ENCODE assay signal across 9 cellular contexts in the genomic region with DNA sequence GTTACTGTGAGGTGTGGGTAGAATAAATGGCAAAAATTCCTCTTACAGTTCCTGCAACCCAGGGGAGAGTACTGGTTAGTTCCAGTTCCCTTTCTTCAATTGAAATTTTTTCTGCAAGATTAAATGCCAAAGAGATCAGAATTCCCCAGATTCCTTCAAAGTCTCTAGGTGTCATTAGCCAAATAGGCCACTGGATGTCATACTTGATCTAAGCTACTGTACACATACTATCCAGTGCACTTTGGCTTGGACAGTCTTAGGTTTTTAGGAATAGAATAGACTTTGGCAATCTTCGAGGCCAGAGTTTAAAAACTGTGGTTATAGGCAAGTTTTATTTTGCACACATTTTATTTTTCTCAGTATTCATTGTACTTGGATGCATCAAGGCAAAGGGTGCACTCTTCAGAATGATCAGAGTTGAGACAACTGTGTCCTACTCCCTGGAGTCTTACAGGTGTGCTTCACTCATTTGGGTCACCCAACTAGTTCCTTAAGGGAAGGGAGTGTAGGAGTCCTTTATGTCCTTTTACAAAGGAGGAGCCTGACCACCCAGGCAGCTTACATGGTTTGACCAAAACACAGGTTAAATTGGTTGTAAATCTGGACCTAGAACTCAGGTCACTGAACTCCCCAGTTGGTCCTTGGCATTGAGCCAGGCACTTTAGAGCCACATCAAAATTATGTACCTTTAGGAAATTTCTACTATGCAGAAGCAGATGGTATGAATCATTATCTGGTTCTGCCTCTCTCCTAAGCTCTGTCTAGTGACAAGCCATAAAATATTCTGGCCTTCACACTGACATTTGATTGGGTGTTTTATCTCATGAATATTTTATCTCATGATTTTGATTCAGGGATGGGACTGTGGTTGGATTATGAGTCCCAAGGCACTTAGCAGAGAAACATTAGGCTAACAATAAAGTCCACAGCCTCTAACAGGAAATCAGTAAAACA. TPM values are rescaled to one million over a fixed set of nuclear protein-coding genes. Genes with fewer than 3 reads are reported as not detected.
DNase-seq lines count a peak whose midpoint lies in the region; ATAC-seq and TF ChIP-seq lines count a peak whose summit lies in the region.
"Had no signal": no experiment of that assay in that cellular context is flagged by ENCODE, and none has a peak within 500 bp of the region (broad histone marks: within the 10 kb centered on the region; RNA-seq: fewer than 3 reads in every experiment).

No MANE protein-coding gene starts in this region.

- in situ Hi-C loops in Panc1 (cut with HindIII; ENCODE audit: low pct_unique_long_range_greater_than_20kb, low sequenced_read_pairs) = no loop called here
- in situ Hi-C loops in gastrocnemius medialis (cut with MboI; ENCODE audit: low sequenced_read_pairs in 4 of 4) = no loop called here

- H3K27me3 ChIP-seq in Panc1 (ENCODE audit: control insufficient read depth, insufficient read depth, low read length) (peaks cover 4% of the 10 kb centered on the region; the same call in 1 of the 2 replicates), left ventricle myocardium inferior (ENCODE audit: low read depth) (peaks cover 8% of the 10 kb centered on the region), gastrocnemius medialis (no peaks in the 10 kb centered on the region)

- DNase-seq in Panc1 (ENCODE audit: low read depth, low spot score) (peak; percentile 5), left ventricle myocardium inferior (no peak), DMS79 treated with DMSO at 0.1 percent for 48 hours (lab: John Stamatoyannopoulos, UW) (no peak), T-helper 2 cell (no peak), gastrocnemius medialis (no peak)
- DNase-seq: nucleus accumbens had no signal

- H3K4me1 ChIP-seq in Panc1 (ENCODE audit: control insufficient read depth, insufficient read depth, low read length) = no peaks in the 10 kb centered on the region
- no peaks in the 10 kb centered on the region for H3K4me1 ChIP-seq in left ventricle myocardium inferior
- H3K4me1 ChIP-seq in gastrocnemius medialis = no peaks in the 10 kb centered on the region

- CTCF ChIA-PET in Panc1 (lab: Charles Lee) = no interaction called here

- TF ChIP-seq CTCF in 22Rv1 (IDR thresholded peaks at IDR 0.05) (peak; percentile 72), Panc1 (IDR thresholded peaks at IDR 0.05) (peak; percentile 69), left ventricle myocardium inferior (IDR thresholded peaks at IDR 0.05; ENCODE audit: borderline replicate concordance) (peak; percentile 63), gastrocnemius medialis (IDR thresholded peaks at IDR 0.05 in 4 of 5, conservative IDR thresholded peaks at IDR 0.05 in 1 of 5) (peak in 1 of 5 experiments; percentile 25)

- peak; percentile 56 for ATAC-seq in GM18519 (IDR thresholded peaks at IDR 0.05; ENCODE audit: low FRiP score, unreplicated experiment)
- ATAC-seq in Panc1 = peak; percentile 93
- ATAC-seq in HG02840 (IDR thresholded peaks at IDR 0.05; ENCODE audit: low FRiP score, unreplicated experiment) = no peak
- ATAC-seq in gastrocnemius medialis = no peak

- no peak for TF ChIP-seq POLR2A in gastrocnemius medialis (IDR thresholded peaks at IDR 0.05)

- H3K27ac ChIP-seq in 22Rv1 (no peak overlapping the region), Panc1 (ENCODE audit: low read length) (no peak overlapping the region), left ventricle myocardium inferior (replicated peaks) (no peak overlapping the region), gastrocnemius medialis (no peak overlapping the region)

- H3K36me3 ChIP-seq in Panc1 (ENCODE audit: control insufficient read depth, insufficient read depth, low read length) (no peaks in the 10 kb centered on the region), left ventricle myocardium inferior (no peaks in the 10 kb centered on the region), gastrocnemius medialis (no peaks in the 10 kb centered on the region)

- BruUV-seq in Panc1 (replicated peaks; lab: Mats Ljungman, UMichigan) = no TSS peak

- H3K4me3 ChIP-seq in Panc1 (ENCODE audit: low read depth in 2 of 2, low read length in 2 of 2) = no peak overlapping the region
- H3K4me3 ChIP-seq in left ventricle myocardium inferior = no peak overlapping the region
- H3K4me3 ChIP-seq in gastrocnemius medialis = no peak overlapping the region

- H3K9me3 ChIP-seq in Panc1 (ENCODE audit: control insufficient read depth, insufficient read depth, low read depth, low read length) (no peaks in the 10 kb centered on the region), left ventricle myocardium inferior (replicated peaks) (peaks cover 3% of the 10 kb centered on the region), gastrocnemius medialis (no peaks in the 10 kb centered on the region)

- POLR2A ChIA-PET in Panc1 (lab: Charles Lee) = no interaction called here

- intact Hi-C loops in Panc1 (cut with micrococcal nuclease; ENCODE audit: unreplicated experiment) = no loop called here
- intact Hi-C loops in left ventricle myocardium inferior (cut with micrococcal nuclease) = no loop called here
- intact Hi-C loops in gastrocnemius medialis (cut with DNase I; ENCODE audit: low total_unique reads) = no loop called here

RNA-seq across cellular contexts. Expression of a gene that starts 49.5 kb away (rescaled TPM):
- total RNA-seq in Panc1 (2021; ENCODE audit: unreplicated experiment) (3.3 TPM), left ventricle myocardium inferior (6.8 TPM), gastrocnemius medialis (1 to 10 TPM in 2 of 4 donors, under 1 TPM in 2; 0.32 to 1.5 (median 1.1) TPM)
- 6.5 TPM for polyA plus RNA-seq in Panc1 (2012; ENCODE audit: insufficient read length)

Comparison
In these comparisons a context has a peak if more than half of its experiments do, and no peak if none do; other contexts are left out.
1. ATAC-seq: peak in GM18519 (single experiment) and Panc1 (single experiment); none in HG02840 (single experiment) and gastrocnemius medialis (0 of 2).